In the genomic region with DNA sequence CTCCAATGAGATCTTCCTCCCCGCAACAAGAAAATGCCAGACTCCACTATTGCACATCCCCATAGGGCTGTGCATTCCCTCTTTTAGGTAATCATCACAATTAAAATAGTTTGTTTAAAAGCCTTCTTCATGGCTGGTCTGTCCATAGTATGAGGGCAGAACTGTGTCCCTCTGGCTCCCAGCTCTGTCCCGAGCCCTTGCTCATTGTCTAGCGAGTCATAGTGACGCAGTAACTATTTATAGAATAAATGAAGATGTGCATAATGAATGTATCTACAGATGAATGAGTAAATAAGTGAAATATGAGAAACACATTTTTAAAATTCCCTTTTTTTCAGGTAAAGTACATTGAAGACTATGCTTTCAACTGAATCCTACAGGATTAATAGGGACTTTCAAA, we compare ENCODE assay signal across 27 cellular contexts.
"Had no signal": no experiment of that assay in that cellular context is flagged by ENCODE, and none has a peak within 500 bp of the region (broad histone marks: within the 10 kb centered on the region; RNA-seq: fewer than 3 reads in every experiment).

No MANE protein-coding gene starts in this region.

- H3K9me3 ChIP-seq: SJCRH30 had no signal

- H3K4me1 ChIP-seq: SJCRH30 had no signal

- H3K27me3 Mint-ChIP-seq: activated naive CD8-positive, alpha-beta T cell treated with anti-CD3 and anti-CD28 coated beads for 36 hours had no signal

- H3K27ac Mint-ChIP-seq: activated CD4-positive, alpha-beta T cell treated with anti-CD3 and anti-CD28 coated beads, Interleukin-2, amount 10 ng/mL, durations not matched to agents 24 days and 14 days; activated CD8-positive, alpha-beta T cell treated with anti-CD3 and anti-CD28 coated beads for 36 hours; activated naive CD8-positive, alpha-beta T cell treated with anti-CD3 and anti-CD28 coated beads for 36 hours; activated T-cell treated with anti-CD3 and anti-CD28 coated beads, Interleukin-2, amount 50 U/mL, for 72 hours; activated T-helper 17 cell treated with anti-CD3 and anti-CD28 coated beads, Interleukin-2, amount 50 U/mL, for 72 hours; T-cell; T-helper 17 cell had no signal

- H3K4me3 Mint-ChIP-seq: activated CD4-positive, alpha-beta T cell treated with anti-CD3 and anti-CD28 coated beads, Interleukin-2, amount 10 ng/mL, durations not matched to agents 24 days and 14 days; activated CD8-positive, alpha-beta T cell treated with anti-CD3 and anti-CD28 coated beads for 36 hours; activated naive CD8-positive, alpha-beta T cell treated with anti-CD3 and anti-CD28 coated beads for 36 hours; activated T-cell treated with anti-CD3 and anti-CD28 coated beads, Interleukin-2, amount 50 U/mL, for 72 hours; activated T-helper 17 cell treated with anti-CD3 and anti-CD28 coated beads, Interleukin-2, amount 50 U/mL, for 72 hours; T-cell; T-helper 17 cell had no signal

- H3K27me3 ChIP-seq: brain microvascular endothelial cell, SJCRH30 had no signal

- ATAC-seq: activated CD8-positive, alpha-beta T cell treated with anti-CD3 and anti-CD28 coated beads for 36 hours; activated T-cell treated with anti-CD3 and anti-CD28 coated beads, Interleukin-2, amount 50 U/mL, for 72 hours; activated T-helper 17 cell treated with anti-CD3 and anti-CD28 coated beads, Interleukin-2, amount 50 U/mL, for 72 hours; Panc1; T-cell; T-helper 17 cell had no signal

- H3K4me3 ChIP-seq: SJCRH30, SK-N-MC had no signal

- H3K9me3 Mint-ChIP-seq: activated CD4-positive, alpha-beta T cell treated with anti-CD3 and anti-CD28 coated beads, Interleukin-2, amount 10 ng/mL, durations not matched to agents 24 days and 14 days; activated CD8-positive, alpha-beta T cell treated with anti-CD3 and anti-CD28 coated beads for 36 hours; activated naive CD8-positive, alpha-beta T cell treated with anti-CD3 and anti-CD28 coated beads for 36 hours; activated T-cell treated with anti-CD3 and anti-CD28 coated beads, Interleukin-2, amount 50 U/mL, for 72 hours; activated T-helper 17 cell treated with anti-CD3 and anti-CD28 coated beads, Interleukin-2, amount 50 U/mL, for 72 hours; T-cell had no signal

- H3K27ac ChIP-seq: brain microvascular endothelial cell, SJCRH30, SK-N-MC had no signal

- H3K36me3 Mint-ChIP-seq: activated naive CD8-positive, alpha-beta T cell treated with anti-CD3 and anti-CD28 coated beads for 36 hours; T-cell had no signal

- H3K4me1 Mint-ChIP-seq: activated CD4-positive, alpha-beta T cell treated with anti-CD3 and anti-CD28 coated beads, Interleukin-2, amount 10 ng/mL, durations not matched to agents 24 days and 14 days; activated T-helper 17 cell treated with anti-CD3 and anti-CD28 coated beads, Interleukin-2, amount 50 U/mL, for 72 hours; T-cell; T-helper 17 cell had no signal

- H3K36me3 ChIP-seq: brain microvascular endothelial cell, SJCRH30 had no signal

- DNase-seq: activated CD4-positive, alpha-beta T cell treated with anti-CD3 and anti-CD28 coated beads, Interleukin-2, amount 10 ng/mL, durations not matched to agents 24 days and 14 days; activated CD4-positive, alpha-beta T cell treated with anti-CD3 and anti-CD28 coated beads, Interleukin-2, amount 50 U/mL, for 4 hours; activated CD8-positive, alpha-beta T cell treated with anti-CD3 and anti-CD28 coated beads for 36 hours; activated effector memory CD4-positive, alpha-beta T cell treated with anti-CD3 and anti-CD28 coated beads, Interleukin-2, amount 50 U/mL, for 16 hours; activated naive CD4-positive, alpha-beta T cell; activated naive CD4-positive, alpha-beta T cell treated with anti-CD3 and anti-CD28 coated beads, Interleukin-2, amount 50 U/mL, for 16 hours; activated naive CD8-positive, alpha-beta T cell treated with anti-CD3 and anti-CD28 coated beads for 36 hours; activated T-cell treated with anti-CD3 and anti-CD28 coated beads, Interleukin-2, amount 50 U/mL, for 1 hour; activated T-cell treated with anti-CD3 and anti-CD28 coated beads, Interleukin-2, amount 50 U/mL, for 72 hours; amniotic stem cell; aorta; brain microvascular endothelial cell; central memory CD4-positive, alpha-beta T cell; MM.1S; MV-4-11; NCI-H1092; NCI-H1436 treated with DMSO at 0.1 percent for 48 hours; NCI-H1694 treated with DMSO at 0.1 percent for 48 hours; NCI-H2029; NCI-H345; SHP77; SJCRH30; T-cell; T-helper 17 cell had no signal
